16 cellular contexts compared by ENCODE assay signal in the genomic region with DNA sequence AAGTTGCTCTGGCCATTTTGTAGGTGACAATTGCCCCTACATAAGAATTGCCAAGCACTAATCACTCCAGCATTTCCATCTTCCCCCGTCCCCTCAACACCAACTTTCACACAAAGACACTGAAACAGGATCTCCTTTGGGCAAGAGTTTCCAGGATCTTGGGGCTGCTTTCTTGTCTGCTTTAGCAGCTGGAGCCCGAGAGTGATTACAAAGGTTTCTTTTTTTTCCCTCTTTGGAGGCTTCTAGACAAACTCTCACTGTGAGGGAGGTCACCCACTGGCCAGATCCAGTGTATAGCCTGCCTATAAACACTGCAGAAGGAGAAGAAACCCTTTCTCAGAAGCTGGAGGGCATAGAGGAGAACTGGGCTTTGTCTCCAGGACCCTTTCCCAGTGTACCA.
DNase-seq lines count a peak whose midpoint lies in the region; ATAC-seq and TF ChIP-seq lines count a peak whose summit lies in the region.
"Had no signal": no experiment of that assay in that cellular context is flagged by ENCODE, and none has a peak within 500 bp of the region (broad histone marks: within the 10 kb centered on the region; RNA-seq: fewer than 3 reads in every experiment).

No MANE protein-coding gene starts in this region.

- no peaks in the 10 kb centered on the region for H3K27me3 ChIP-seq in breast epithelium
- H3K27me3 ChIP-seq in neural progenitor cell: no peaks in the 10 kb centered on the region
- H3K27me3 ChIP-seq in aorta (ENCODE audit: control insufficient read depth in 1 of 2, insufficient read depth in 2 of 2, low read length in 1 of 2): peaks cover 0 to 2% of the 10 kb centered on the region in 2 donors

- H3K9me3 ChIP-seq in breast epithelium (no peaks in the 10 kb centered on the region), neural progenitor cell (ENCODE audit: low read depth) (no peaks in the 10 kb centered on the region), aorta (ENCODE audit: control insufficient read depth, low read length) (no peaks in the 10 kb centered on the region)

- ATAC-seq in aorta (ENCODE audit: low FRiP score): peak; percentile 31
- ATAC-seq in activated T-helper 17 cell treated with anti-CD3 and anti-CD28 coated beads, Interleukin-2, amount 50 U/mL, for 72 hours (replicated peaks): no peak

- H3K27me3 Mint-ChIP-seq in MCF 10A (ENCODE audit: insufficient read depth, unreplicated experiment): no peaks in the 10 kb centered on the region
- H3K27me3 Mint-ChIP-seq in neural progenitor cell (ENCODE audit: insufficient read depth, low read depth): peaks cover 3% of the 10 kb centered on the region
- peaks cover 5% of the 10 kb centered on the region for H3K27me3 Mint-ChIP-seq in activated T-helper 17 cell treated with anti-CD3 and anti-CD28 coated beads, Interleukin-2, amount 50 U/mL, for 72 hours
- peaks cover 22% of the 10 kb centered on the region for H3K27me3 Mint-ChIP-seq in activated CD4-positive, alpha-beta memory T cell treated with anti-CD3 and anti-CD28 coated beads, Interleukin-2, amount 10 ng/mL, durations not matched to agents 7 days and 5 days

- 63 to 67% methylated on average over 2 of the region's 2 CpGs for WGBS in aorta, 2 donors

- TF ChIP-seq POLR2A in breast epithelium (IDR thresholded peaks at IDR 0.05): no peak

- intact Hi-C loops in breast epithelium (cut with DNase I; ENCODE audit: low total_unique reads): no loop called here
- intact Hi-C loops in MCF 10A (cut with micrococcal nuclease): no loop called here
- intact Hi-C loops in aorta (cut with DNase I): no loop called here

- H3K27ac Mint-ChIP-seq in MCF 10A (ENCODE audit: low read depth, unreplicated experiment) (no peak overlapping the region), neural progenitor cell (no peak overlapping the region)
- H3K27ac Mint-ChIP-seq in activated T-helper 17 cell treated with anti-CD3 and anti-CD28 coated beads, Interleukin-2, amount 50 U/mL, for 72 hours: no peak overlapping the region
- H3K27ac Mint-ChIP-seq in activated CD4-positive, alpha-beta memory T cell treated with anti-CD3 and anti-CD28 coated beads, Interleukin-2, amount 10 ng/mL, durations not matched to agents 7 days and 5 days: no peak overlapping the region

- no peak overlapping the region for H3K9ac ChIP-seq in neural progenitor cell

- H3K4me3 Mint-ChIP-seq in MCF 10A (ENCODE audit: unreplicated experiment) (no peak overlapping the region), neural progenitor cell (no peak overlapping the region)
- no peak overlapping the region for H3K4me3 Mint-ChIP-seq in activated T-helper 17 cell treated with anti-CD3 and anti-CD28 coated beads, Interleukin-2, amount 50 U/mL, for 72 hours
- H3K4me3 Mint-ChIP-seq in activated CD4-positive, alpha-beta memory T cell treated with anti-CD3 and anti-CD28 coated beads, Interleukin-2, amount 10 ng/mL, durations not matched to agents 7 days and 5 days: no peak overlapping the region

- peak overlapping the region; percentile 57 to 83 for H3K27ac ChIP-seq in breast epithelium
- peak overlapping the region; percentile 73 for H3K27ac ChIP-seq in neural progenitor cell
- no peak overlapping the region for H3K27ac ChIP-seq in aorta (ENCODE audit: low read depth in 1 of 2, low read length in 2 of 2)
- H3K27ac ChIP-seq: RWPE1, SJSA1 had no signal

- DNase-seq in breast epithelium (ENCODE audit: low spot score in 2 of 2) (no peak), MCF 10A (ENCODE audit: unreplicated experiment) (no peak), foreskin melanocyte (peak; percentile 81), neural progenitor cell (ENCODE audit: low spot score) (peak; percentile 33), aorta (no peak), ACHN (no peak)
- DNase-seq in activated CD4-positive, alpha-beta memory T cell treated with anti-CD3 and anti-CD28 coated beads, Interleukin-2, amount 10 ng/mL, durations not matched to agents 7 days and 5 days: no peak
- DNase-seq: 8988T, HCEC 1CT, NCI-H1436, NCI-H2227 treated with DMSO at 0.1 percent for 48 hours, NCI-H524 treated with DMSO at 0.1 percent for 48 hours, OCI-M1 had no signal

- H3K36me3 ChIP-seq in breast epithelium (no peaks in the 10 kb centered on the region), neural progenitor cell (no peaks in the 10 kb centered on the region), aorta (ENCODE audit: control insufficient read depth in 1 of 2, insufficient read depth in 2 of 2, low read length in 1 of 2) (no peaks in the 10 kb centered on the region)
- H3K36me3 ChIP-seq: SJSA1 had no signal

- H3K4me3 ChIP-seq in breast epithelium (no peak overlapping the region), neural progenitor cell (no peak overlapping the region), aorta (ENCODE audit: low read length in 2 of 2) (no peak overlapping the region)
- H3K4me3 ChIP-seq: SJSA1 had no signal

- no peak overlapping the region for H2AFZ ChIP-seq in neural progenitor cell (replicated peaks)

- TF ChIP-seq CTCF in breast epithelium (IDR thresholded peaks at IDR 0.05): no peak
- no peak for TF ChIP-seq CTCF in MCF 10A (IDR thresholded peaks at IDR 0.05; ENCODE audit: unreplicated experiment)
- no peak for TF ChIP-seq CTCF in neural progenitor cell (IDR thresholded peaks at IDR 0.05)

- H3K79me2 ChIP-seq in neural progenitor cell (ENCODE audit: low read depth): no peaks in the 10 kb centered on the region

- H3F3A ChIP-seq in neural progenitor cell (ENCODE audit: low read depth): peaks cover 12% of the 10 kb centered on the region

- no TSS peak for BruUV-seq in MCF 10A (replicated peaks; lab: Mats Ljungman, UMichigan)

- POLR2A ChIA-PET in MCF 10A (lab: Yijun Ruan, JAX): no interaction called here
- POLR2A ChIA-PET in activated CD4-positive, alpha-beta memory T cell treated with anti-CD3 and anti-CD28 coated beads, Interleukin-2, amount 10 ng/mL, durations not matched to agents 7 days and 5 days (lab: Charles Lee): no interaction called here

- H3K4me2 ChIP-seq in neural progenitor cell: peak overlapping the region; percentile 37

- H3K9me3 Mint-ChIP-seq in MCF 10A (ENCODE audit: unreplicated experiment) (no peaks in the 10 kb centered on the region), neural progenitor cell (no peaks in the 10 kb centered on the region)
- H3K9me3 Mint-ChIP-seq in activated T-helper 17 cell treated with anti-CD3 and anti-CD28 coated beads, Interleukin-2, amount 50 U/mL, for 72 hours: peaks cover 5% of the 10 kb centered on the region
- H3K9me3 Mint-ChIP-seq in activated CD4-positive, alpha-beta memory T cell treated with anti-CD3 and anti-CD28 coated beads, Interleukin-2, amount 10 ng/mL, durations not matched to agents 7 days and 5 days: peaks cover 12% of the 10 kb centered on the region

- in situ Hi-C loops in ACHN (cut with HindIII; ENCODE audit: low pct_ligation_motif_present, low pct_unique_long_range_greater_than_20kb, low sequenced_read_pairs): no loop called here

- no peaks in the 10 kb centered on the region for H3K36me3 Mint-ChIP-seq in MCF 10A (ENCODE audit: insufficient read depth, unreplicated experiment)
- H3K36me3 Mint-ChIP-seq in neural progenitor cell: peaks cover 8% of the 10 kb centered on the region
- H3K36me3 Mint-ChIP-seq in activated T-helper 17 cell treated with anti-CD3 and anti-CD28 coated beads, Interleukin-2, amount 50 U/mL, for 72 hours (ENCODE audit: low read depth): no peaks in the 10 kb centered on the region
- peaks cover 6% of the 10 kb centered on the region for H3K36me3 Mint-ChIP-seq in activated CD4-positive, alpha-beta memory T cell treated with anti-CD3 and anti-CD28 coated beads, Interleukin-2, amount 10 ng/mL, durations not matched to agents 7 days and 5 days (ENCODE audit: low read depth)

- H3K4me1 Mint-ChIP-seq in MCF 10A (ENCODE audit: insufficient read depth, unreplicated experiment) (no peaks in the 10 kb centered on the region), neural progenitor cell (peaks cover 4% of the 10 kb centered on the region)
- peaks cover 8% of the 10 kb centered on the region for H3K4me1 Mint-ChIP-seq in activated T-helper 17 cell treated with anti-CD3 and anti-CD28 coated beads, Interleukin-2, amount 50 U/mL, for 72 hours
- peaks cover 19% of the 10 kb centered on the region for H3K4me1 Mint-ChIP-seq in activated CD4-positive, alpha-beta memory T cell treated with anti-CD3 and anti-CD28 coated beads, Interleukin-2, amount 10 ng/mL, durations not matched to agents 7 days and 5 days

- H3K4me1 ChIP-seq in breast epithelium (no peaks in the 10 kb centered on the region), neural progenitor cell (peaks cover 14% of the 10 kb centered on the region), aorta (ENCODE audit: control insufficient read depth in 1 of 2, insufficient read depth in 2 of 2, low read length in 2 of 2) (no peaks in the 10 kb centered on the region)
- H3K4me1 ChIP-seq: SJSA1 had no signal

- H4K20me1 ChIP-seq in neural progenitor cell (ENCODE audit: low read depth): no peaks in the 10 kb centered on the region

- CTCF ChIA-PET in MCF 10A (lab: Yijun Ruan, JAX): no interaction called here
- CTCF ChIA-PET in activated CD4-positive, alpha-beta memory T cell treated with anti-CD3 and anti-CD28 coated beads, Interleukin-2, amount 10 ng/mL, durations not matched to agents 7 days and 5 days (lab: Charles Lee): interaction anchor here (1.1 to 1.7 kb wide), 2 partner anchors 17 to 68 kb away, joined by 3 to 4 read pairs; no protein-coding TSS in a partner anchor

Comparison
In these comparisons a context has a peak if more than half of its experiments do, and no peak if none do; other contexts are left out.
1. DNase-seq: peak in foreskin melanocyte (single experiment) and neural progenitor cell (single experiment); none in breast epithelium (0 of 2), MCF 10A (single experiment), aorta (0 of 2), ACHN (single experiment) and activated CD4-positive, alpha-beta memory T cell treated with anti-CD3 and anti-CD28 coated beads, Interleukin-2, amount 10 ng/mL, durations not matched to agents 7 days and 5 days (single experiment).
2. H3K27ac ChIP-seq: peak in breast epithelium (2 of 2) and neural progenitor cell (single experiment); none in aorta (0 of 2).